1 cellular context compared by ENCODE assay signal in genomic region chr1:57623791-57624538, GRCh38.
TF ChIP-seq lines count a peak whose summit lies in the region.

No MANE protein-coding gene starts in this region.

TF ChIP-seq in HEK293, 187 proteins besides CTCF, POLR2A, EP300 and RAD21 (continued from another document):
- TF ChIP-seq PRDM10 (tag by site-specific recombination; IDR thresholded peaks at IDR 0.05) (0 out of 2 replicates have a peak, but pooled peaks have one; percentile 23), TCF7L2 (IDR thresholded peaks at IDR 0.05; ENCODE audit: borderline replicate concordance, low read depth, low read length) (peak; percentile 94), TRIM28 (IDR thresholded peaks at IDR 0.05; ENCODE audit: borderline replicate concordance, low read length) (peak; percentile 85), ZNF561 (tag by site-specific recombination; IDR thresholded peaks at IDR 0.05; ENCODE audit: borderline replicate concordance) (no peak), FEZF1 (tag by site-specific recombination; IDR thresholded peaks at IDR 0.05) (peak; percentile 73), ZNF449 (tag by site-specific recombination; IDR thresholded peaks at IDR 0.05) (peak; percentile 96), ZNF629 (tag by site-specific recombination; IDR thresholded peaks at IDR 0.05) (0 out of 2 replicates have a peak, but pooled peaks have one; percentile 26), ZNF335 (tag by site-specific recombination; conservative IDR thresholded peaks at IDR 0.05) (no peak), ZNF580 (tag by site-specific recombination; IDR thresholded peaks at IDR 0.05) (0 out of 2 replicates have a peak, but pooled peaks have one; percentile 8), ZNF366 (tag by site-specific recombination; conservative IDR thresholded peaks at IDR 0.05) (peak; percentile 33; the same call in 1 of the 2 replicates)
